Comparison of ENCODE assay signal across 8 cellular contexts in the genomic region with DNA sequence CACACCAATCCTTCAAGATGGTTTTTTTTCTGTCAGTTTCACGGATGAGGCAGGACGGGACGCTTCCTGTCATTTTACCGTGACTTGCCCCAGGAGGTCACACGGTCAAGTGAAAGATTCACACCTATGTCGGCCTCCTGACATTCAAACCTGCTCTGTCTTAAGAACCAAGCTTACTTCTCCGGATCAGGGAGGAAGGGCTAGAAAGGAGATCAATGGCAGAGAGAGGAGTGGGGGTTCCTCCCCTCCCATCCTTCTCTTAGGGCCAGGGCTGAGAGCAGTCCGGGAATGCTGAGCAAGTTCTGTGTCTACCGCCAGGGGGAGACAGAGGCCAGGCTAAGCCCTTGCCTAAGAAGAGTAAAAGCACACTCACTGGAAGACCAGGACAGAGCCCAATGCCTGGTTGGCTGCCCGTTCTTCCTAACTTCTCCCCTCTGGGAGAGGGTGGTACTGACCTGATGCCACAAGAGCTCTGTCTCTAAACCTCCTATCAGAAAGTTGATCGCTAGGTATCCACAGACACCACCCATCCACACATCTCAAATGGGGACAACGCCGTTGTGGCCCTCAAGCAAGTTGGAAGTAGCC. TPM values are rescaled to one million over a fixed set of nuclear protein-coding genes. Genes with fewer than 3 reads are reported as not detected.
A peak's percentile ranks its signal among the peaks of the same experiment; 100 is the strongest.
DNase-seq lines count a peak whose midpoint lies in the region; ATAC-seq, FAIRE-seq and TF ChIP-seq lines count a peak whose summit lies in the region.

No MANE protein-coding gene starts in this region.

- CTCF ChIA-PET in activated B cell treated with CpG ODN at 0.5 μM for 24 hours (lab: Charles Lee): interaction anchor here (0.7 to 6.5 kb wide), 21 partner anchors 8 to 992 kb away, joined by 3 to 59 read pairs (median 5); partner anchors contain the start of genes LRIG2, MOV10, SLC16A1 and ST7L

- H3K4me3 ChIP-seq in spleen: peak overlapping the region; percentile 42 to 76 (median 61)

- H3K27ac Mint-ChIP-seq in activated B cell treated with CpG ODN at 0.5 μM for 24 hours: peak overlapping the region; percentile 50

- intact Hi-C loops in activated B cell treated with CpG ODN at 0.5 μM for 24 hours (cut with micrococcal nuclease) (loop anchor here (1.0 to 10.0 kb wide), 12 partner anchors 88 to 1566 kb away; partner anchors contain the start of genes HIPK1, LRIG2, MAGI3 and PHTF1), spleen (cut with DNase I; ENCODE audit: low total_unique reads) (loop anchor here (5.0 kb wide), 1 partner anchor 86 kb away; no protein-coding TSS in a partner anchor)

- 15 to 19% (median 17%) methylated on average over 12 to 13 of the region's 13 CpGs for WGBS in spleen, 5 donors

- peak overlapping the region; percentile 84 for H3K4me3 Mint-ChIP-seq in activated B cell treated with CpG ODN at 0.5 μM for 24 hours

- FAIRE-seq in G401.6 (lab: Jason Lieb, UNC): peak; percentile 66

- POLR2A ChIA-PET in activated B cell treated with CpG ODN at 0.5 μM for 24 hours (lab: Charles Lee): interaction anchor here (0.6 to 3.6 kb wide), 4 partner anchors 42 to 357 kb away, joined by 4 to 31 read pairs (median 21); partner anchors contain the start of genes CAPZA1, LRIG2, MOV10 and ST7L

- peak; percentile 64 for DNase-seq in NCI-H2196 treated with DMSO at 0.1 percent for 48 hours (lab: John Stamatoyannopoulos, UW; ENCODE audit: unreplicated experiment)
- peak; percentile 65 for DNase-seq in activated B cell treated with CpG ODN at 0.5 μM for 24 hours
- peak; percentile 71 for DNase-seq in central memory CD4-positive, alpha-beta T cell
- DNase-seq in islet precursor cell: peak; percentile 95
- DNase-seq in spleen: peak; percentile 94

- no peak for TF ChIP-seq POLR2A in spleen (IDR thresholded peaks at IDR 0.05)

- H3K9me3 ChIP-seq in spleen: no peaks in the 10 kb centered on the region

- ATAC-seq in HG02885 (IDR thresholded peaks at IDR 0.05; ENCODE audit: poor library complexity, unreplicated experiment) (peak; percentile 32), activated B cell treated with CpG ODN at 0.5 μM for 24 hours (ENCODE audit: low read depth) (peak; percentile 14), HG03571 (IDR thresholded peaks at IDR 0.05; ENCODE audit: unreplicated experiment) (no peak)

- H3K27me3 Mint-ChIP-seq in activated B cell treated with CpG ODN at 0.5 μM for 24 hours: peaks cover 5% of the 10 kb centered on the region

- no peaks in the 10 kb centered on the region for H3K36me3 Mint-ChIP-seq in activated B cell treated with CpG ODN at 0.5 μM for 24 hours (ENCODE audit: low read depth)

- TF ChIP-seq CTCF in activated B cell treated with CpG ODN at 0.5 μM for 24 hours (IDR thresholded peaks at IDR 0.05) (peak; percentile 52), spleen (IDR thresholded peaks at IDR 0.05 in 8 of 11, conservative IDR thresholded peaks at IDR 0.05 in 3 of 11) (peak; percentile 88 to 97 (median 95))

- H3K4me1 Mint-ChIP-seq in activated B cell treated with CpG ODN at 0.5 μM for 24 hours: peaks cover 37% of the 10 kb centered on the region

- no peaks in the 10 kb centered on the region for H3K9me3 Mint-ChIP-seq in activated B cell treated with CpG ODN at 0.5 μM for 24 hours

- H3K27me3 ChIP-seq in spleen (replicated peaks in 1 of 7): peaks cover 0 to 30% (median 0%) of the 10 kb centered on the region in 7 donors

- H3K36me3 ChIP-seq in spleen: no peaks in the 10 kb centered on the region

- H3K27ac ChIP-seq in spleen: peak overlapping the region; percentile 5 to 78 (median 72)

- peaks cover 13 to 54% (median 37%) of the 10 kb centered on the region in 6 donors for H3K4me1 ChIP-seq in spleen

RNA-seq across cellular contexts. Expression of gene PPM1J, which starts 1.1 kb away (rescaled TPM):
- 0.46 and 0.75 TPM in 2 replicates for total RNA-seq in activated B cell treated with CpG ODN at 0.5 μM for 24 hours
- total RNA-seq in spleen: 1 to 10 TPM in 5 of 7 donors, under 1 TPM in 2; 0.51 to 1.8 (median 1.3) TPM
- polyA plus RNA-seq in spleen: 1 to 10 TPM; 1.3 to 1.9 (median 1.5) TPM

RNA-seq across cellular contexts. Expression of gene RHOC, which starts 9.3 kb away (rescaled TPM):
- 11.5 and 13.5 TPM in 2 replicates for total RNA-seq in activated B cell treated with CpG ODN at 0.5 μM for 24 hours
- 100 to 1,000 TPM; 125 to 292 (median 210) TPM for total RNA-seq in spleen
- polyA plus RNA-seq in spleen: 100 to 1,000 TPM; 120 to 323 (median 153) TPM

RNA-seq across cellular contexts. Expression of gene MOV10, which starts 41.8 kb away (rescaled TPM):
- 33.3 and 36.4 TPM in 2 replicates for total RNA-seq in activated B cell treated with CpG ODN at 0.5 μM for 24 hours
- 10 to 100 TPM; 45.5 to 92.3 (median 60.2) TPM for total RNA-seq in spleen
- 10 to 100 TPM; 23.5 to 62.5 (median 50.8) TPM for polyA plus RNA-seq in spleen
